ENCODE assay signal across 33 cellular contexts in the genomic region with DNA sequence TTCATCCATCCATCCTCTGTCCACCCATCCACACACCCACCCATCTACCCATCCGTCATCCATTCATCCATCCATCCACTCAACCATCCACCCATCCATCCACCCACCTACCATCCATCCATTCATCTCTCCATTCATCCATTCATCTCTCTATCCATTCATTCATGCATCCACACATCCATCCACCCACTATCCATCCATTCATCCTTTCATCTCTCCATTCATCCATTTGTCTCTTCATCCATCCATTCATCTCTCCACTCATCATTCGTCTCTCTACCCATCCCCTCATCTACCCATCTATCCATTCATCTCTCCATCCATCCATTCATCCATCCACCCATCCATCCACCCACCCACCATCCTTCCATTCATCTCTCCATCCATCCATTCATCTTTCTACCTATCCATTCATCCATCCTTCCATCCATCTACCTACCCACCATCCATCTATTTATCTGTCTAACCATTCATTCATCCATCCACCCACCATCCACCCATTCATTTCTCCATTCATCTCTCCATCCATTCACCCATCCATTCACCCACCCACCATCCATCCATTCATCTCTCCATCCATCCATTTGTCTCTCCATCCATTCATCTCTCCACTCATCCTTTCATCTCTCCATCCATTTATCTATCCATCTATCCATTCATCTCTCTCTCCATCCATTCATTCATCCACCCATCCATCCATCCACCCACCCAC.
"Had no signal": no experiment of that assay in that cellular context is flagged by ENCODE, and none has a peak within 500 bp of the region (broad histone marks: within the 10 kb centered on the region; RNA-seq: fewer than 3 reads in every experiment).

No MANE protein-coding gene starts in this region.

- H3K4me1 Mint-ChIP-seq: activated CD4-positive, alpha-beta T cell treated with anti-CD3 and anti-CD28 coated beads for 36 hours; activated CD4-positive, alpha-beta T cell treated with anti-CD3 and anti-CD28 coated beads, Interleukin-2, amount 10 ng/mL, durations not matched to agents 24 days and 14 days; activated CD8-positive, alpha-beta memory T cell treated with anti-CD3 and anti-CD28 coated beads, Interleukin-2, amount 10 ng/mL, durations not matched to agents 7 days and 5 days; activated naive CD4-positive, alpha-beta T cell treated with anti-CD3 and anti-CD28 coated beads, Interleukin-2, amount 50 U/mL, for 24 hours; activated naive CD8-positive, alpha-beta T cell treated with anti-CD3 and anti-CD28 coated beads for 36 hours; activated naive CD8-positive, alpha-beta T cell treated with anti-CD3 and anti-CD28 coated beads, Interleukin-2, amount 50 U/mL, for 24 hours had no signal

- H3K9me3 Mint-ChIP-seq: activated CD4-positive, alpha-beta memory T cell treated with anti-CD3 and anti-CD28 coated beads for 36 hours; activated naive CD4-positive, alpha-beta T cell treated with anti-CD3 and anti-CD28 coated beads for 36 hours; activated naive CD4-positive, alpha-beta T cell treated with anti-CD3 and anti-CD28 coated beads, Interleukin-2, amount 50 U/mL, for 24 hours; activated naive CD8-positive, alpha-beta T cell treated with anti-CD3 and anti-CD28 coated beads for 36 hours; activated T-helper 1 cell treated with anti-CD3 and anti-CD28 coated beads, Interleukin-12 subunit alpha, Interleukin-12 subunit beta, Interleukin-2, Interleukin-4 antibody, amounts not matched to agents 30 ng/mL and 10 ng/mL and 1 ng/mL, durations not matched to agents 14 hours and 24 hours and 36 hours; activated T-helper 2 cell treated with anti-CD3 and anti-CD28 coated beads, Interferon-gamma antibody, Interleukin-2, Interleukin-4, amounts not matched to agents 10 μg/mL and 5 μg/mL and 100 μg/mL, durations not matched to agents 14 hours and 24 hours and 36 hours had no signal

- DNase-seq: activated CD4-positive, alpha-beta memory T cell treated with anti-CD3 and anti-CD28 coated beads for 36 hours; activated CD4-positive, alpha-beta T cell treated with anti-CD3 and anti-CD28 coated beads for 36 hours; activated CD4-positive, alpha-beta T cell treated with anti-CD3 and anti-CD28 coated beads, Interleukin-2, amount 10 ng/mL, durations not matched to agents 24 days and 14 days; activated CD4-positive, CD25-positive, alpha-beta regulatory T cell; activated CD4-positive, CD25-positive, alpha-beta regulatory T cell treated with anti-CD3 and anti-CD28 coated beads, Interleukin-2, amount 50 U/mL, for 72 hours; activated CD8-positive, alpha-beta memory T cell treated with anti-CD3 and anti-CD28 coated beads, Interleukin-2, amount 10 ng/mL, durations not matched to agents 7 days and 5 days; activated CD8-positive, alpha-beta memory T cell treated with anti-CD3 and anti-CD28 coated beads, Interleukin-2, amount 50 U/mL, for 4 hours; activated CD8-positive, alpha-beta T cell treated with anti-CD3 and anti-CD28 coated beads, Interleukin-2, amount 10 ng/mL, durations not matched to agents 7 days and 5 days; activated effector memory CD4-positive, alpha-beta T cell treated with anti-CD3 and anti-CD28 coated beads, Interleukin-2, amount 50 U/mL, for 16 hours; activated naive CD4-positive, alpha-beta T cell treated with anti-CD3 and anti-CD28 coated beads for 36 hours; activated naive CD8-positive, alpha-beta T cell treated with anti-CD3 and anti-CD28 coated beads for 36 hours; activated naive CD8-positive, alpha-beta T cell treated with anti-CD3 and anti-CD28 coated beads, Interleukin-2, amount 50 U/mL, for 24 hours; activated T-cell treated with anti-CD3 and anti-CD28 coated beads, Interleukin-2, amount 50 U/mL, for 1 hour; activated T-cell treated with anti-CD3 and anti-CD28 coated beads, Interleukin-2, amount 50 U/mL, for 48 hours; adrenal gland; amygdala; aorta; body of pancreas; central memory CD4-positive, alpha-beta T cell; cerebellar nuclear complex; colonic mucosa; effector CD8-positive, alpha-beta T cell; esophagus squamous epithelium; foreskin melanocyte; T-helper 2 cell had no signal

- H3K27ac Mint-ChIP-seq: activated CD4-positive, alpha-beta memory T cell treated with anti-CD3 and anti-CD28 coated beads for 36 hours; activated CD4-positive, alpha-beta T cell treated with anti-CD3 and anti-CD28 coated beads for 36 hours; activated CD4-positive, alpha-beta T cell treated with anti-CD3 and anti-CD28 coated beads, Interleukin-2, amount 10 ng/mL, durations not matched to agents 24 days and 14 days; activated CD8-positive, alpha-beta memory T cell treated with anti-CD3 and anti-CD28 coated beads, Interleukin-2, amount 10 ng/mL, durations not matched to agents 7 days and 5 days; activated CD8-positive, alpha-beta T cell treated with anti-CD3 and anti-CD28 coated beads, Interleukin-2, amount 10 ng/mL, durations not matched to agents 7 days and 5 days; activated naive CD4-positive, alpha-beta T cell treated with anti-CD3 and anti-CD28 coated beads for 36 hours; activated naive CD4-positive, alpha-beta T cell treated with anti-CD3 and anti-CD28 coated beads, Interleukin-2, amount 50 U/mL, for 24 hours; activated naive CD8-positive, alpha-beta T cell treated with anti-CD3 and anti-CD28 coated beads for 36 hours; activated naive CD8-positive, alpha-beta T cell treated with anti-CD3 and anti-CD28 coated beads, Interleukin-2, amount 50 U/mL, for 24 hours; activated T-helper 1 cell treated with anti-CD3 and anti-CD28 coated beads, Interleukin-12 subunit alpha, Interleukin-12 subunit beta, Interleukin-2, Interleukin-4 antibody, amounts not matched to agents 30 ng/mL and 10 ng/mL and 1 ng/mL, durations not matched to agents 14 hours and 24 hours and 36 hours; activated T-helper 2 cell treated with anti-CD3 and anti-CD28 coated beads, Interferon-gamma antibody, Interleukin-2, Interleukin-4, amounts not matched to agents 10 μg/mL and 5 μg/mL and 100 μg/mL, durations not matched to agents 14 hours and 24 hours and 36 hours had no signal

- H3K36me3 ChIP-seq: adrenal gland, cardiac muscle cell, colonic mucosa, esophagus squamous epithelium, gastroesophageal sphincter had no signal

- H3K27ac ChIP-seq: adrenal gland, body of pancreas, cardiac muscle cell, colonic mucosa, epithelial cell of prostate, esophagus squamous epithelium, gastroesophageal sphincter had no signal

- ATAC-seq: activated CD4-positive, alpha-beta T cell treated with anti-CD3 and anti-CD28 coated beads for 36 hours; activated CD8-positive, alpha-beta memory T cell treated with anti-CD3 and anti-CD28 coated beads, Interleukin-2, amount 10 ng/mL, durations not matched to agents 7 days and 5 days; activated CD8-positive, alpha-beta T cell treated with anti-CD3 and anti-CD28 coated beads, Interleukin-2, amount 10 ng/mL, durations not matched to agents 7 days and 5 days; activated naive CD8-positive, alpha-beta T cell treated with anti-CD3 and anti-CD28 coated beads, Interleukin-2, amount 50 U/mL, for 24 hours; body of pancreas; gastroesophageal sphincter had no signal

- H3K27me3 ChIP-seq: adrenal gland, body of pancreas, cardiac muscle cell, colonic mucosa had no signal

- H3K27me3 Mint-ChIP-seq: activated CD4-positive, alpha-beta T cell treated with anti-CD3 and anti-CD28 coated beads, Interleukin-2, amount 10 ng/mL, durations not matched to agents 24 days and 14 days; activated CD8-positive, alpha-beta memory T cell treated with anti-CD3 and anti-CD28 coated beads, Interleukin-2, amount 10 ng/mL, durations not matched to agents 7 days and 5 days; activated naive CD4-positive, alpha-beta T cell treated with anti-CD3 and anti-CD28 coated beads, Interleukin-2, amount 50 U/mL, for 24 hours; activated naive CD8-positive, alpha-beta T cell treated with anti-CD3 and anti-CD28 coated beads, Interleukin-2, amount 50 U/mL, for 24 hours had no signal

- H3K4me3 Mint-ChIP-seq: activated CD4-positive, alpha-beta memory T cell treated with anti-CD3 and anti-CD28 coated beads for 36 hours; activated CD4-positive, alpha-beta T cell treated with anti-CD3 and anti-CD28 coated beads for 36 hours; activated CD4-positive, alpha-beta T cell treated with anti-CD3 and anti-CD28 coated beads, Interleukin-2, amount 10 ng/mL, durations not matched to agents 24 days and 14 days; activated CD8-positive, alpha-beta memory T cell treated with anti-CD3 and anti-CD28 coated beads, Interleukin-2, amount 10 ng/mL, durations not matched to agents 7 days and 5 days; activated CD8-positive, alpha-beta T cell treated with anti-CD3 and anti-CD28 coated beads, Interleukin-2, amount 10 ng/mL, durations not matched to agents 7 days and 5 days; activated naive CD4-positive, alpha-beta T cell treated with anti-CD3 and anti-CD28 coated beads for 36 hours; activated naive CD4-positive, alpha-beta T cell treated with anti-CD3 and anti-CD28 coated beads, Interleukin-2, amount 50 U/mL, for 24 hours; activated naive CD8-positive, alpha-beta T cell treated with anti-CD3 and anti-CD28 coated beads for 36 hours; activated naive CD8-positive, alpha-beta T cell treated with anti-CD3 and anti-CD28 coated beads, Interleukin-2, amount 50 U/mL, for 24 hours; activated T-helper 1 cell treated with anti-CD3 and anti-CD28 coated beads, Interleukin-12 subunit alpha, Interleukin-12 subunit beta, Interleukin-2, Interleukin-4 antibody, amounts not matched to agents 30 ng/mL and 10 ng/mL and 1 ng/mL, durations not matched to agents 14 hours and 24 hours and 36 hours had no signal

- H3K9me3 ChIP-seq: adrenal gland, body of pancreas, colonic mucosa, esophagus squamous epithelium, gastroesophageal sphincter had no signal

- H3K4me3 ChIP-seq: adrenal gland, body of pancreas, cardiac muscle cell, colonic mucosa, esophagus squamous epithelium, gastroesophageal sphincter had no signal

- H3K36me3 Mint-ChIP-seq: activated CD4-positive, alpha-beta memory T cell treated with anti-CD3 and anti-CD28 coated beads for 36 hours; activated CD8-positive, alpha-beta memory T cell treated with anti-CD3 and anti-CD28 coated beads, Interleukin-2, amount 10 ng/mL, durations not matched to agents 7 days and 5 days; activated naive CD4-positive, alpha-beta T cell treated with anti-CD3 and anti-CD28 coated beads, Interleukin-2, amount 50 U/mL, for 24 hours; activated naive CD8-positive, alpha-beta T cell treated with anti-CD3 and anti-CD28 coated beads for 36 hours had no signal

- H3K4me1 ChIP-seq: adrenal gland, body of pancreas, colonic mucosa, gastroesophageal sphincter had no signal

- FAIRE-seq: endometrium, endothelial cell of umbilical vein had no signal
